ENCODE assay signal across 8 cellular contexts in the genomic region with DNA sequence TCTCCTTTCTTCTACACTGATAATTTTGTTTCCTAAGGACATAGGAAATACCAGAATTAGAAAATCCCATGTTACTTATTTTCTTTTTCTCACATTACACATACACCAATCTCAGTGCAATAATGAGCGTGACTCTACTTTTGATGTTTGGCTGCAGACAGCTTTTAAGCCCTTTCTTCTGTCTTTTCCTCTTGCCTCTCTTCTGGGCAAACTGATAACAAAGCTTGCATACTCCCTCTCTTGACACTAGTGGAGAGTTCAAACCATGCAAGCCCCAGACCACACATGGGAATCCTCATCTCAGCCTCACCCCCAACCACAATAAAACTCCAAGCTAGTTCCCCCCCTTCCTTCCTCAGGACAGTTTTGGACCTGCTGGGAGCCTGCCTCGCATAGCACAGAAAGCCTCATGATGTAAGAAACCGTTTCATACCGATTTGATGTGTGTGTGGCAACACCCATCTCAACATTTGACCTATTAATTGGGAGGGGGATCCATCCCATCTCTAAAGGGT.
"Had no signal": no experiment of that assay in that cellular context is flagged by ENCODE, and none has a peak within 500 bp of the region (broad histone marks: within the 10 kb centered on the region; RNA-seq: fewer than 3 reads in every experiment).

No MANE protein-coding gene starts in this region.

- H3K4me3 Mint-ChIP-seq: GM23338, HFFc6, IgD-negative memory B cell had no signal

- DNase-seq: H7, HFFc6 had no signal

- ATAC-seq: GM23338, HCT116, HepG2 had no signal

- H3K36me3 ChIP-seq: HAP-1 had no signal

- H3K4me1 ChIP-seq: HAP-1 had no signal

- H3K9me3 ChIP-seq: HAP-1 had no signal

- H3K4me2 ChIP-seq: GM23338 had no signal

- H3K4me3 ChIP-seq: GM23338, HAP-1 had no signal

- H3K4me1 Mint-ChIP-seq: GM23338 had no signal

- FAIRE-seq: HepG2 had no signal

- H2AFZ ChIP-seq: GM23338 had no signal

- H3K27ac ChIP-seq: HL-60 had no signal

- H3K36me3 Mint-ChIP-seq: IgD-negative memory B cell had no signal

- H3K9me3 Mint-ChIP-seq: GM23338, HFFc6, IgD-negative memory B cell had no signal

- H3K27ac Mint-ChIP-seq: GM23338, HFFc6, IgD-negative memory B cell had no signal
